Comparison of ENCODE assay signal across 8 cellular contexts in genomic region chr9:71768388-71769174, GRCh38. TPM values are rescaled to one million over a fixed set of nuclear protein-coding genes. Genes with fewer than 3 reads are reported as not detected.
DNase-seq lines count a peak whose midpoint lies in the region; ATAC-seq and TF ChIP-seq lines count a peak whose summit lies in the region.

Gene CEMIP2 (minus strand): TSS chr9:71768513. CDS start chr9:71750373, 18,140 bp downstream.

- DNase-seq in BE2C = peak; percentile 91
- DNase-seq in NCI-H460 (ENCODE audit: extremely low read depth, low read depth) = peak; percentile 87
- DNase-seq in activated CD4-positive, alpha-beta T cell treated with anti-CD3 and anti-CD28 coated beads, Interleukin-2, amount 10 ng/mL, durations not matched to agents 7 days and 5 days = peak; percentile 91
- DNase-seq in coronary artery (ENCODE audit: low spot score) = peak; percentile 91
- peak; percentile 96 for DNase-seq in left kidney (ENCODE audit: low read depth, low spot score)
- DNase-seq in stimulated activated CD4-positive, alpha-beta T cell treated with anti-CD3 and anti-CD28 coated beads, Interleukin-2, amount 100 ng/mL, for 24 hours = peak; percentile 88 to 89

- H3K27me3 ChIP-seq in BE2C = peaks cover 32% of the 10 kb centered on the region

- H3K27ac Mint-ChIP-seq in activated CD4-positive, alpha-beta T cell treated with anti-CD3 and anti-CD28 coated beads, Interleukin-2, amount 10 ng/mL, durations not matched to agents 7 days and 5 days = peak within 1 kb of the TSS; percentile 91

- no peaks in the 10 kb centered on the region for H3K4me1 ChIP-seq in BE2C

- peak within 1 kb of the TSS; percentile 74 for H3K4me3 ChIP-seq in BE2C (ENCODE audit: low read depth, low read length)
- peak within 1 kb of the TSS; percentile 97 for H3K4me3 ChIP-seq in coronary artery

- H3K9me3 ChIP-seq in BE2C = no peaks in the 10 kb centered on the region

- H3K9me3 Mint-ChIP-seq in activated CD4-positive, alpha-beta T cell treated with anti-CD3 and anti-CD28 coated beads, Interleukin-2, amount 10 ng/mL, durations not matched to agents 7 days and 5 days = no peaks in the 10 kb centered on the region

- H3K4me3 Mint-ChIP-seq in activated CD4-positive, alpha-beta T cell treated with anti-CD3 and anti-CD28 coated beads, Interleukin-2, amount 10 ng/mL, durations not matched to agents 7 days and 5 days = peak within 1 kb of the TSS; percentile 88

- H3K36me3 ChIP-seq in BE2C = no peaks in the 10 kb centered on the region

- H3K27ac ChIP-seq in coronary artery = peak within 1 kb of the TSS; percentile 90 to 99

- CTCF ChIA-PET in activated CD4-positive, alpha-beta T cell treated with anti-CD3 and anti-CD28 coated beads, Interleukin-2, amount 10 ng/mL, durations not matched to agents 7 days and 5 days (lab: Charles Lee) = interaction anchor here (0.6 to 4.5 kb wide), 9 partner anchors 9 to 257 kb away, joined by 3 to 22 read pairs (median 4); no protein-coding TSS in a partner anchor

- POLR2A ChIA-PET in activated CD4-positive, alpha-beta T cell treated with anti-CD3 and anti-CD28 coated beads, Interleukin-2, amount 10 ng/mL, durations not matched to agents 7 days and 5 days (lab: Charles Lee) = no interaction called here

- no peaks in the 10 kb centered on the region for H3K27me3 Mint-ChIP-seq in activated CD4-positive, alpha-beta T cell treated with anti-CD3 and anti-CD28 coated beads, Interleukin-2, amount 10 ng/mL, durations not matched to agents 7 days and 5 days

- no peaks in the 10 kb centered on the region for H3K36me3 Mint-ChIP-seq in activated CD4-positive, alpha-beta T cell treated with anti-CD3 and anti-CD28 coated beads, Interleukin-2, amount 10 ng/mL, durations not matched to agents 7 days and 5 days (ENCODE audit: low read depth)

- peaks cover 48% of the 10 kb centered on the region for H3K4me1 Mint-ChIP-seq in activated CD4-positive, alpha-beta T cell treated with anti-CD3 and anti-CD28 coated beads, Interleukin-2, amount 10 ng/mL, durations not matched to agents 7 days and 5 days

- ATAC-seq in GM19035 (IDR thresholded peaks at IDR 0.05; ENCODE audit: unreplicated experiment) (peak; percentile 74), HG03342 (IDR thresholded peaks at IDR 0.05; ENCODE audit: unreplicated experiment) (peak; percentile 79)

- TF ChIP-seq CTCF in BE2C (IDR thresholded peaks at IDR 0.05; ENCODE audit: low read depth, low read length) = peak; percentile 30; the same call in 1 of the 2 replicates
- no peak for TF ChIP-seq CTCF in coronary artery (IDR thresholded peaks at IDR 0.05)

RNA-seq across cellular contexts. Expression of gene CEMIP2, which starts in this region (rescaled TPM):
- polyA plus RNA-seq in BE2C (2012; ENCODE audit: insufficient read depth, insufficient read length, low read depth) = 1.8 TPM
- 21.2 and 22.1 TPM in 2 replicates for total RNA-seq in NCI-H460 (2014; rRNA removed; shearing (Covaris generic))
- 10.5 and 18.7 TPM in 2 replicates for polyA plus RNA-seq in NCI-H460 (2014; cell fraction: nucleus; rRNA removed)
- total RNA-seq in activated CD4-positive, alpha-beta T cell treated with anti-CD3 and anti-CD28 coated beads, Interleukin-2, amount 10 ng/mL, durations not matched to agents 7 days and 5 days = 10 to 100 TPM; 43.2 to 55.7 TPM

Comparison
In these comparisons a context has a peak if more than half of its experiments do, and no peak if none do; other contexts are left out.
1. Peak in every context shown above with its lines: DNase-seq, ATAC-seq, H3K4me3 ChIP-seq and H3K27ac ChIP-seq.